ENCODE assay signal across 25 cellular contexts in genomic region chr1:31809698-31810097, GRCh38. TPM values are rescaled to one million over a fixed set of nuclear protein-coding genes. Genes with fewer than 3 reads are reported as not detected.
"Had no signal": no experiment of that assay in that cellular context is flagged by ENCODE, and none has a peak within 500 bp of the region (broad histone marks: within the 10 kb centered on the region; RNA-seq: fewer than 3 reads in every experiment).

No MANE protein-coding gene starts in this region.

- H3K79me2 ChIP-seq: parathyroid adenoma had no signal

- H3K27ac Mint-ChIP-seq: activated naive CD4-positive, alpha-beta T cell treated with anti-CD3 and anti-CD28 coated beads, Interleukin-2, amount 50 U/mL, for 72 hours; activated T-helper 1 cell treated with anti-CD3 and anti-CD28 coated beads, Interleukin-12 subunit alpha, Interleukin-12 subunit beta, Interleukin-2, Interleukin-4 antibody, amounts not matched to agents 30 ng/mL and 10 ng/mL and 1 ng/mL, durations not matched to agents 14 hours and 24 hours and 36 hours; stimulated activated memory B cell treated with anti-CD40 and anti-IgM and Interleukin-4, amounts not matched to agents 10 μg/mL and 1 μg/mL and 100 μg/mL, for 72 hours; type B pancreatic cell; WTC11 had no signal

- FAIRE-seq: endometrium, keratinocyte, small intestine had no signal

- H3K36me3 ChIP-seq: brain microvascular endothelial cell, colonic mucosa, heart left ventricle, left ventricle myocardium inferior, SJCRH30, stomach, thoracic aorta had no signal

- H3K4me3 ChIP-seq: colonic mucosa, heart left ventricle, left ventricle myocardium inferior, SJCRH30, stomach, thoracic aorta had no signal

- H3K4me3 Mint-ChIP-seq: activated T-helper 1 cell treated with anti-CD3 and anti-CD28 coated beads, Interleukin-12 subunit alpha, Interleukin-12 subunit beta, Interleukin-2, Interleukin-4 antibody, amounts not matched to agents 30 ng/mL and 10 ng/mL and 1 ng/mL, durations not matched to agents 14 hours and 24 hours and 36 hours; central memory CD8-positive, alpha-beta T cell; natural killer cell treated with Interleukin-12 subunit alpha and Interleukin-12 subunit beta and Interleukin-15 and Interleukin-18, amount 100 ng/mL, for 72 hours; stimulated activated memory B cell treated with anti-CD40 and anti-IgM and Interleukin-4, amounts not matched to agents 10 μg/mL and 1 μg/mL and 100 μg/mL, for 72 hours; type B pancreatic cell; WTC11 had no signal

- ATAC-seq: activated naive CD4-positive, alpha-beta T cell treated with anti-CD3 and anti-CD28 coated beads, Interleukin-2, amount 50 U/mL, for 72 hours; heart left ventricle; natural killer cell treated with Interleukin-12 subunit alpha and Interleukin-12 subunit beta and Interleukin-15 and Interleukin-18, amount 100 ng/mL, for 72 hours; sciatic nerve; stimulated activated memory B cell treated with anti-CD40 and anti-IgM and Interleukin-4, amounts not matched to agents 10 μg/mL and 1 μg/mL and 100 μg/mL, for 72 hours; WTC11 had no signal

- H2AFZ ChIP-seq: parathyroid adenoma had no signal

- H3K9ac ChIP-seq: parathyroid adenoma had no signal

- H3K4me1 Mint-ChIP-seq: central memory CD8-positive, alpha-beta T cell; WTC11 had no signal

- H3K27me3 Mint-ChIP-seq: central memory CD8-positive, alpha-beta T cell; natural killer cell treated with Interleukin-12 subunit alpha and Interleukin-12 subunit beta and Interleukin-15 and Interleukin-18, amount 100 ng/mL, for 72 hours; stimulated activated memory B cell treated with anti-CD40 and anti-IgM and Interleukin-4, amounts not matched to agents 10 μg/mL and 1 μg/mL and 100 μg/mL, for 72 hours; type B pancreatic cell had no signal

- H3K27ac ChIP-seq: brain microvascular endothelial cell, colonic mucosa, heart left ventricle, left ventricle myocardium inferior, parathyroid adenoma, SJCRH30, stomach, thoracic aorta had no signal

- H3K9me3 Mint-ChIP-seq: activated naive CD4-positive, alpha-beta T cell treated with anti-CD3 and anti-CD28 coated beads, Interleukin-2, amount 50 U/mL, for 72 hours; activated T-helper 1 cell treated with anti-CD3 and anti-CD28 coated beads, Interleukin-12 subunit alpha, Interleukin-12 subunit beta, Interleukin-2, Interleukin-4 antibody, amounts not matched to agents 30 ng/mL and 10 ng/mL and 1 ng/mL, durations not matched to agents 14 hours and 24 hours and 36 hours; central memory CD8-positive, alpha-beta T cell; natural killer cell treated with Interleukin-12 subunit alpha and Interleukin-12 subunit beta and Interleukin-15 and Interleukin-18, amount 100 ng/mL, for 72 hours; stimulated activated memory B cell treated with anti-CD40 and anti-IgM and Interleukin-4, amounts not matched to agents 10 μg/mL and 1 μg/mL and 100 μg/mL, for 72 hours; type B pancreatic cell; WTC11 had no signal

- H3K4me1 ChIP-seq: colonic mucosa, heart left ventricle, left ventricle myocardium inferior, parathyroid adenoma, SJCRH30, stomach had no signal

- H3K36me3 Mint-ChIP-seq: activated naive CD4-positive, alpha-beta T cell treated with anti-CD3 and anti-CD28 coated beads, Interleukin-2, amount 50 U/mL, for 72 hours; natural killer cell treated with Interleukin-12 subunit alpha and Interleukin-12 subunit beta and Interleukin-15 and Interleukin-18, amount 100 ng/mL, for 72 hours; stimulated activated memory B cell treated with anti-CD40 and anti-IgM and Interleukin-4, amounts not matched to agents 10 μg/mL and 1 μg/mL and 100 μg/mL, for 72 hours; type B pancreatic cell; WTC11 had no signal

- H3K27me3 ChIP-seq: brain microvascular endothelial cell, colonic mucosa, heart left ventricle, SJCRH30, stomach had no signal

- DNase-seq: activated gamma-delta T cell; aorta; brain microvascular endothelial cell; colonic mucosa; heart left ventricle; left ventricle myocardium inferior; mammary epithelial cell; SJCRH30; small intestine; stimulated activated CD4-positive, alpha-beta T cell treated with anti-CD3 and anti-CD28 coated beads, Interleukin-15, amount 100 ng/mL, for 24 hours; stomach; T-helper 9 cell had no signal

- H3K9me3 ChIP-seq: colonic mucosa, heart left ventricle, left ventricle myocardium inferior, SJCRH30, stomach, thoracic aorta had no signal

RNA-seq across cellular contexts. Expression of gene SPOCD1, which starts 6.1 kb away (rescaled TPM):
- total RNA-seq: activated T-helper 1 cell treated with anti-CD3 and anti-CD28 coated beads, Interleukin-12 subunit alpha, Interleukin-12 subunit beta, Interleukin-2, Interleukin-4 antibody, amounts not matched to agents 30 ng/mL and 10 ng/mL and 1 ng/mL, durations not matched to agents 14 hours and 24 hours and 36 hours; left ventricle myocardium inferior; natural killer cell treated with Interleukin-12 subunit alpha and Interleukin-12 subunit beta and Interleukin-15 and Interleukin-18, amount 100 ng/mL, for 72 hours; T-helper 1 cell treated with Interleukin-12 subunit alpha and Interleukin-12 subunit beta and Interleukin-4 antibody, amounts not matched to agents 30 ng/mL and 1 ng/mL, for 36 hours had no signal
